In the genomic region with DNA sequence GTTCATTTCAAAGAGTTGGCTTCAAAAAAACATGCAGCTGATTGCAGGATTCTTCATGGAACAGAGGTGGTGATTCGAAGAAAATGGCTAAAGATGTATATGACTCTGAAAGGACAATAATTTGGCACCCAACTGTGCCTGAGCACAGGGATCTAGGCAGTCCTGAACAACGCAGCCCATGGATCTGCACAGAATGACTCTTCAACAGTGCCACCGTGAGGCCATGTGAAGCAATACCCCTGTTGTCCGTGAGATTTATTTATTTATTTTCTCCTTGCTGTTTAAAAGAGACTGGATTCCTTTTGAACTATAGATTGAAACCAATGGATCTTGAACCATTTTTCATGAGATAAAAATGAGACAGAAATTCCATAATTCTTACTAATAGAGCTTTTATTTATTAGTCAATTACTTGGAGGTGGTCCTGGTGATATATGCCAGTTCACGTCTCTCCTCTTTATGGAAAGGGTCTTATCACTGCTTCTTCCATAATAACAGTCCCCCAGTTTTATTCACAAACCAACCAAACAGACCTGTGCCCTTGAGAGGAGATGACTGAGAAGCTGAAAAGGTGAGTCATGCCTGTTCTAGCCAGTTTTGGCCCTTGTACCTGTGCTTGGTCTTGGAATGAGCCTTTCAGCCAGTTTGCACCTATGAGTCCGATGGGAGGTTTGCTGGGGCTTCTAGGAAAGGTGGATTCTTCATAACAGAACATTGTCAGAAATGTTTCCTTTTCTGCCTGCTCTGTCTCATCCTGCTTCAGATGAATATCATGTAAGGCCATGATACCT, we compare ENCODE assay signal across 9 cellular contexts.
DNase-seq lines count a peak whose midpoint lies in the region; ATAC-seq and TF ChIP-seq lines count a peak whose summit lies in the region.
"Had no signal": no experiment of that assay in that cellular context is flagged by ENCODE, and none has a peak within 500 bp of the region (broad histone marks: within the 10 kb centered on the region; RNA-seq: fewer than 3 reads in every experiment).

No MANE protein-coding gene starts in this region.

- intact Hi-C loops in tibial artery (cut with DNase I; ENCODE audit: low total_unique reads) = no loop called here

- DNase-seq in stimulated activated naive CD8-positive, alpha-beta T cell treated with anti-CD3 and anti-CD28 coated beads, Interleukin-15, Interleukin-2, amounts not matched to agents 100 U/mL and 50 U/mL, for 24 hours = peak; percentile 3
- no peak for DNase-seq in stimulated activated naive CD8-positive, alpha-beta T cell treated with anti-CD3 and anti-CD28 coated beads, Interleukin-15, amount 100 ng/mL, for 72 hours
- DNase-seq in NCI-H510A (lab: John Stamatoyannopoulos, UW) = peak; percentile 21
- no peak for DNase-seq in NCI-H2227 (lab: John Stamatoyannopoulos, UW; ENCODE audit: unreplicated experiment)
- no peak for DNase-seq in tibial artery
- DNase-seq in activated CD8-positive, alpha-beta memory T cell treated with anti-CD3 and anti-CD28 coated beads, Interleukin-2, amount 10 ng/mL, durations not matched to agents 7 days and 5 days = no peak
- DNase-seq: activated CD4-positive, alpha-beta T cell treated with anti-CD3 and anti-CD28 coated beads, Interleukin-2, amount 10 ng/mL, durations not matched to agents 7 days and 5 days had no signal

- H3K27me3 Mint-ChIP-seq in stimulated activated naive CD8-positive, alpha-beta T cell treated with anti-CD3 and anti-CD28 coated beads, Interleukin-15, amount 100 ng/mL, for 72 hours = no peaks in the 10 kb centered on the region
- no peaks in the 10 kb centered on the region for H3K27me3 Mint-ChIP-seq in activated CD8-positive, alpha-beta memory T cell treated with anti-CD3 and anti-CD28 coated beads, Interleukin-2, amount 10 ng/mL, durations not matched to agents 7 days and 5 days
- H3K27me3 Mint-ChIP-seq: activated CD4-positive, alpha-beta T cell treated with anti-CD3 and anti-CD28 coated beads, Interleukin-2, amount 10 ng/mL, durations not matched to agents 7 days and 5 days had no signal

- H3K4me1 ChIP-seq in tibial artery = no peaks in the 10 kb centered on the region

- peaks cover 0 to 6% (median 3%) of the 10 kb centered on the region in 3 donors for H3K9me3 ChIP-seq in tibial artery

- H3K9me3 Mint-ChIP-seq in stimulated activated naive CD8-positive, alpha-beta T cell treated with anti-CD3 and anti-CD28 coated beads, Interleukin-15, amount 100 ng/mL, for 72 hours = peaks cover 25 to 43% of the 10 kb centered on the region in 2 donors
- peaks cover 9% of the 10 kb centered on the region for H3K9me3 Mint-ChIP-seq in activated CD8-positive, alpha-beta memory T cell treated with anti-CD3 and anti-CD28 coated beads, Interleukin-2, amount 10 ng/mL, durations not matched to agents 7 days and 5 days (ENCODE audit: low read depth)

- H3K27ac ChIP-seq in tibial artery = no peak overlapping the region

- H3K4me1 Mint-ChIP-seq in stimulated activated naive CD8-positive, alpha-beta T cell treated with anti-CD3 and anti-CD28 coated beads, Interleukin-15, amount 100 ng/mL, for 72 hours = no peaks in the 10 kb centered on the region
- no peaks in the 10 kb centered on the region for H3K4me1 Mint-ChIP-seq in activated CD8-positive, alpha-beta memory T cell treated with anti-CD3 and anti-CD28 coated beads, Interleukin-2, amount 10 ng/mL, durations not matched to agents 7 days and 5 days
- H3K4me1 Mint-ChIP-seq: activated CD4-positive, alpha-beta T cell treated with anti-CD3 and anti-CD28 coated beads, Interleukin-2, amount 10 ng/mL, durations not matched to agents 7 days and 5 days had no signal

- no peak for ATAC-seq in stimulated activated naive CD8-positive, alpha-beta T cell treated with anti-CD3 and anti-CD28 coated beads, Interleukin-15, Interleukin-2, amounts not matched to agents 100 U/mL and 50 U/mL, for 24 hours
- ATAC-seq in stimulated activated naive CD8-positive, alpha-beta T cell treated with anti-CD3 and anti-CD28 coated beads, Interleukin-15, amount 100 ng/mL, for 72 hours = no peak
- ATAC-seq in esophagus mucosa = peak; percentile 59
- no peak for ATAC-seq in HG02571 (IDR thresholded peaks at IDR 0.05; ENCODE audit: unreplicated experiment)
- ATAC-seq in activated CD8-positive, alpha-beta memory T cell treated with anti-CD3 and anti-CD28 coated beads, Interleukin-2, amount 10 ng/mL, durations not matched to agents 7 days and 5 days = no peak

- CTCF ChIA-PET in activated CD8-positive, alpha-beta memory T cell treated with anti-CD3 and anti-CD28 coated beads, Interleukin-2, amount 10 ng/mL, durations not matched to agents 7 days and 5 days (lab: Charles Lee) = no interaction called here

- H3K27ac Mint-ChIP-seq in stimulated activated naive CD8-positive, alpha-beta T cell treated with anti-CD3 and anti-CD28 coated beads, Interleukin-15, amount 100 ng/mL, for 72 hours = no peak overlapping the region
- H3K27ac Mint-ChIP-seq in activated CD8-positive, alpha-beta memory T cell treated with anti-CD3 and anti-CD28 coated beads, Interleukin-2, amount 10 ng/mL, durations not matched to agents 7 days and 5 days = no peak overlapping the region
- H3K27ac Mint-ChIP-seq: activated CD4-positive, alpha-beta T cell treated with anti-CD3 and anti-CD28 coated beads, Interleukin-2, amount 10 ng/mL, durations not matched to agents 7 days and 5 days had no signal

- no peaks in the 10 kb centered on the region for H3K36me3 ChIP-seq in tibial artery

- no peaks in the 10 kb centered on the region for H3K27me3 ChIP-seq in tibial artery

- no peaks in the 10 kb centered on the region for H3K36me3 Mint-ChIP-seq in activated CD8-positive, alpha-beta memory T cell treated with anti-CD3 and anti-CD28 coated beads, Interleukin-2, amount 10 ng/mL, durations not matched to agents 7 days and 5 days

- no peak overlapping the region for H3K4me3 Mint-ChIP-seq in stimulated activated naive CD8-positive, alpha-beta T cell treated with anti-CD3 and anti-CD28 coated beads, Interleukin-15, amount 100 ng/mL, for 72 hours
- H3K4me3 Mint-ChIP-seq in activated CD8-positive, alpha-beta memory T cell treated with anti-CD3 and anti-CD28 coated beads, Interleukin-2, amount 10 ng/mL, durations not matched to agents 7 days and 5 days = no peak overlapping the region
- H3K4me3 Mint-ChIP-seq: activated CD4-positive, alpha-beta T cell treated with anti-CD3 and anti-CD28 coated beads, Interleukin-2, amount 10 ng/mL, durations not matched to agents 7 days and 5 days had no signal

- TF ChIP-seq CTCF in tibial artery (IDR thresholded peaks at IDR 0.05) = no peak

- H3K4me3 ChIP-seq in tibial artery = no peak overlapping the region

Comparison
In these comparisons a context has a peak if more than half of its experiments do, and no peak if none do; other contexts are left out.
1. DNase-seq: peak in stimulated activated naive CD8-positive, alpha-beta T cell treated with anti-CD3 and anti-CD28 coated beads, Interleukin-15, Interleukin-2, amounts not matched to agents 100 U/mL and 50 U/mL, for 24 hours (single experiment) and NCI-H510A (single experiment); none in stimulated activated naive CD8-positive, alpha-beta T cell treated with anti-CD3 and anti-CD28 coated beads, Interleukin-15, amount 100 ng/mL, for 72 hours (0 of 2), NCI-H2227 (single experiment), tibial artery (0 of 2) and activated CD8-positive, alpha-beta memory T cell treated with anti-CD3 and anti-CD28 coated beads, Interleukin-2, amount 10 ng/mL, durations not matched to agents 7 days and 5 days (single experiment).